In genomic region chr17:81837641-81838040, GRCh38 we compare ENCODE assay signal across 2 cellular contexts.
TF ChIP-seq lines count a peak whose summit lies in the region.

No MANE protein-coding gene starts in this region.

TF ChIP-seq in HEK293, 187 proteins besides CTCF, POLR2A, EP300 and RAD21:
- peak; percentile 18; the same call in 1 of the 2 replicates for TF ChIP-seq ZNF629 (tag by site-specific recombination; IDR thresholded peaks at IDR 0.05)
- no peak for TF ChIP-seq ZNF2 (tag by site-specific recombination; IDR thresholded peaks at IDR 0.05)

TF ChIP-seq in HepG2, 621 proteins besides CTCF, POLR2A, EP300 and RAD21:
- TF ChIP-seq MYPOP (CRISPR knock-in tag; IDR thresholded peaks at IDR 0.05) = no peak
- TF ChIP-seq HOXA3 (CRISPR knock-in tag; IDR thresholded peaks at IDR 0.05) = peak; percentile 31; the same call in 1 of the 2 replicates
- TF ChIP-seq HNF1B (CRISPR knock-in tag; IDR thresholded peaks at IDR 0.05) = no peak
- TF ChIP-seq ZMYM3 (CRISPR knock-in tag; IDR thresholded peaks at IDR 0.05) = no peak
- TF ChIP-seq HDAC2 (CRISPR knock-in tag; IDR thresholded peaks at IDR 0.05) = peak; percentile 56; the same call in 1 of the 2 replicates
- peak; percentile 33; the same call in 1 of the 2 replicates for TF ChIP-seq GATAD2A (CRISPR knock-in tag; IDR thresholded peaks at IDR 0.05)
- no peak for TF ChIP-seq ZNF484 (CRISPR knock-in tag; IDR thresholded peaks at IDR 0.05; ENCODE audit: borderline replicate concordance, low read depth)
- no peak for TF ChIP-seq TP53 (CRISPR knock-in tag; conservative IDR thresholded peaks at IDR 0.05)
- TF ChIP-seq ZNF101 (CRISPR knock-in tag; IDR thresholded peaks at IDR 0.05; ENCODE audit: borderline replicate concordance, low read depth) = no peak
- TF ChIP-seq ZNF354B (CRISPR knock-in tag; IDR thresholded peaks at IDR 0.05) = no peak
- no peak for TF ChIP-seq ELK4 (CRISPR knock-in tag; IDR thresholded peaks at IDR 0.05; ENCODE audit: borderline replicate concordance)
- no peak for TF ChIP-seq XBP1 (CRISPR knock-in tag; IDR thresholded peaks at IDR 0.05)
- no peak for TF ChIP-seq TCF12 (IDR thresholded peaks at IDR 0.05)
- no peak for TF ChIP-seq TCF12 (CRISPR knock-in tag; IDR thresholded peaks at IDR 0.05)
- peak; percentile 89 for TF ChIP-seq CEBPB (IDR thresholded peaks at IDR 0.05; ENCODE audit: borderline replicate concordance, low read depth, low read length)
- no peak for TF ChIP-seq BATF2 (CRISPR knock-in tag; IDR thresholded peaks at IDR 0.05)
- no peak for TF ChIP-seq HNRNPK (IDR thresholded peaks at IDR 0.05; ENCODE audit: low read depth, low read length, poor library complexity, severe bottlenecking)
- no peak for TF ChIP-seq SUZ12 (IDR thresholded peaks at IDR 0.05; ENCODE audit: low read depth, low read length)
- no peak for TF ChIP-seq HNRNPUL1 (IDR thresholded peaks at IDR 0.05; ENCODE audit: low read depth, low read length)
- 0 out of 2 replicates have a peak, but pooled peaks have one; percentile 35 for TF ChIP-seq ZFP91 (CRISPR knock-in tag; IDR thresholded peaks at IDR 0.05; ENCODE audit: borderline replicate concordance)
- TF ChIP-seq ATF7-NPFF (CRISPR knock-in tag; IDR thresholded peaks at IDR 0.05; ENCODE audit: low read depth) = no peak
- TF ChIP-seq ZNF580 (CRISPR knock-in tag; IDR thresholded peaks at IDR 0.05; ENCODE audit: borderline replicate concordance, low read depth) = no peak
- no peak for TF ChIP-seq ZFP90 (CRISPR knock-in tag; IDR thresholded peaks at IDR 0.05; ENCODE audit: borderline replicate concordance)
- TF ChIP-seq ZNF569 (CRISPR knock-in tag; IDR thresholded peaks at IDR 0.05; ENCODE audit: borderline replicate concordance) = no peak
- TF ChIP-seq RBM22 (optimal IDR thresholded peaks at IDR 0.05; ENCODE audit: low read length) = no peak
- TF ChIP-seq TOPORS (CRISPR knock-in tag; IDR thresholded peaks at IDR 0.05) = no peak
- 0 out of 2 replicates have a peak, but pooled peaks have one; percentile 22 for TF ChIP-seq ARID5B (CRISPR knock-in tag; IDR thresholded peaks at IDR 0.05)
- no peak for TF ChIP-seq NR2F6 (IDR thresholded peaks at IDR 0.05)
- TF ChIP-seq NR2F6 (CRISPR knock-in tag; IDR thresholded peaks at IDR 0.05) = no peak
- peak; percentile 82; the same call in 1 of the 2 replicates for TF ChIP-seq CEBPG (CRISPR knock-in tag; IDR thresholded peaks at IDR 0.05)
- TF ChIP-seq RXRA (CRISPR knock-in tag; IDR thresholded peaks at IDR 0.05) = peak; percentile 36; the same call in 1 of the 2 replicates
- no peak for TF ChIP-seq ZNF607 (CRISPR knock-in tag; IDR thresholded peaks at IDR 0.05; ENCODE audit: borderline replicate concordance)
- 0 out of 2 replicates have a peak, but pooled peaks have one; percentile 11 for TF ChIP-seq ZNF687 (CRISPR knock-in tag; IDR thresholded peaks at IDR 0.05)
- TF ChIP-seq CENPX (CRISPR knock-in tag; IDR thresholded peaks at IDR 0.05) = no peak
- no peak for TF ChIP-seq WIZ (CRISPR knock-in tag; IDR thresholded peaks at IDR 0.05)
- TF ChIP-seq SOX6 (IDR thresholded peaks at IDR 0.05) = no peak
- TF ChIP-seq SOX6 (CRISPR knock-in tag; IDR thresholded peaks at IDR 0.05) = peak; percentile 35; the same call in 1 of the 2 replicates
- TF ChIP-seq ZNF446 (CRISPR knock-in tag; IDR thresholded peaks at IDR 0.05) = no peak
- TF ChIP-seq HMGXB3 (CRISPR knock-in tag; IDR thresholded peaks at IDR 0.05; ENCODE audit: borderline replicate concordance) = no peak
- TF ChIP-seq SAP130 (CRISPR knock-in tag; IDR thresholded peaks at IDR 0.05; ENCODE audit: low read depth) = 0 out of 2 replicates have a peak, but pooled peaks have one; percentile 15
- TF ChIP-seq ARNTL (CRISPR knock-in tag; IDR thresholded peaks at IDR 0.05) = no peak
